In the genomic region with DNA sequence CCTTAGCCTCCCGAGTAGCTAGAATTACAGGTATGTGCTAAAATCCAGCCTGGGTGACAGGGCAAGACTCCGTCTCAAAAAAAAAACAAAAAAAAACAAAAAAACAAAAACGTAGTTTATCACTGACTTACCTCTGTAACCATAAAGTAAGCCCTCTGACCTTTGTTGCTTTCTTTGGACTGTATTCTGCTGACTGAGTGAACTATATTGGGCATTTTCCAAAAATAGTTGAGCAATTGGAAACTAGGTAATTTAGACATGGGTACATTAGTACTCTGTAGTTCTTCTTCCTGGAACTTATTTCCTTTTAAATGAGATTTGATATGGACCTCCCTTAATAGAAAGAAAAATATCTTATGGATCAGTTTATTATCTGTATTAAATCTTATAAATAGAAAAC, we compare ENCODE assay signal across 1 cellular context.
TF ChIP-seq lines count a peak whose summit lies in the region.

No MANE protein-coding gene starts in this region.

TF ChIP-seq in GM12878, 131 proteins besides CTCF, POLR2A, EP300 and RAD21 (continued from another document):
- TF ChIP-seq CBFB (IDR thresholded peaks at IDR 0.05; ENCODE audit: low read depth) (no peak), NFXL1 (IDR thresholded peaks at IDR 0.05; ENCODE audit: borderline replicate concordance) (no peak)
